ENCODE assay signal across 8 cellular contexts in genomic region chr7:99497771-99498545, GRCh38. TPM values are rescaled to one million over a fixed set of nuclear protein-coding genes. Genes with fewer than 3 reads are reported as not detected.
A peak's percentile ranks its signal among the peaks of the same experiment; 100 is the strongest.
DNase-seq lines count a peak whose midpoint lies in the region; ATAC-seq, FAIRE-seq and TF ChIP-seq lines count a peak whose summit lies in the region.

No MANE protein-coding gene starts in this region.

- peaks cover 20% of the 10 kb centered on the region for H4K20me1 ChIP-seq in K562 (replicated peaks; ENCODE audit: control insufficient read depth, insufficient read depth, low read length)

- H3K27me3 ChIP-seq in ACC112 (ENCODE audit: insufficient read depth, low read length) (no peaks in the 10 kb centered on the region), HUES64 (ENCODE audit: insufficient read depth, low read length) (no peaks in the 10 kb centered on the region), K562 (ENCODE audit: control insufficient read depth in 2 of 2, insufficient read depth in 2 of 2, low read length in 2 of 2) (no peaks in the 10 kb centered on the region), mononuclear cell (ENCODE audit: insufficient read depth, low read length) (no peaks in the 10 kb centered on the region)

- H2AFZ ChIP-seq in ACC112 (ENCODE audit: low read length, unreplicated experiment): no peak overlapping the region
- H2AFZ ChIP-seq in K562 (ENCODE audit: low read depth, low read length): no peak overlapping the region

- POLR2A ChIA-PET in K562 (lab: Yijun Ruan, JAX) (interaction anchor here (0.6 to 1.3 kb wide), 8 partner anchors 9 to 90 kb away, joined by 3 to 4 read pairs (median 3); partner anchors contain the start of genes ATP5MF, BUD31 and PDAP1), HEK293T (lab: Yijun Ruan, JAX) (interaction anchor here (0.9 kb wide), 1 partner anchor 118 kb away, joined by 3 read pairs; the partner anchor contains the start of gene ZSCAN25)

- ATAC-seq in K562 (no peak), HG03097 (IDR thresholded peaks at IDR 0.05; ENCODE audit: low FRiP score, unreplicated experiment) (no peak)

- CTCF ChIA-PET in K562 (lab: Yijun Ruan, JAX; ENCODE audit: low intra/inter-chr PET ratio) (no interaction called here), HEK293T (lab: Yijun Ruan, JAX) (interaction anchor here (0.7 kb wide), 1 partner anchor 148 kb away, joined by 3 read pairs; no protein-coding TSS in a partner anchor)

- H3K27ac ChIP-seq in ACC112 (ENCODE audit: low read depth, low read length) (no peak overlapping the region), HUES64 (ENCODE audit: low read depth, low read length) (no peak overlapping the region), K562 (ENCODE audit: extremely low read depth, low read depth, low read length) (peak overlapping the region; percentile 52; the same call in 2 of the 3 replicates)

- H3K4me2 ChIP-seq in K562 (ENCODE audit: insufficient read depth, low read length): peak overlapping the region; percentile 93

- H3K4me3 ChIP-seq in ACC112 (ENCODE audit: low read depth, low read length) (peak overlapping the region; percentile 99), HUES64 (ENCODE audit: low read length) (peak overlapping the region; percentile 84), K562 (peak overlapping the region; percentile 97), mononuclear cell (ENCODE audit: low read length) (peak overlapping the region; percentile 98)

- no peak for DNase-seq in K562 (ENCODE audit: extremely low read depth in 1 of 4, low spot score in 3 of 4)
- no peak for DNase-seq in GDM1 (lab: John Stamatoyannopoulos, UW)
- no peak for DNase-seq in HEK293T (ENCODE audit: extremely low spot score)
- DNase-seq in stimulated activated CD4-positive, alpha-beta T cell treated with anti-CD3 and anti-CD28 coated beads, Interleukin-4, amount 100 ng/mL, for 4 hours: no peak

- peaks cover 3% of the 10 kb centered on the region for H3K9me1 ChIP-seq in K562 (ENCODE audit: control insufficient read depth, insufficient read depth, low read length)

- no TSS peak for BruUV-seq in K562 (replicated peaks; lab: Mats Ljungman, UMichigan)

- no peak for TF ChIP-seq RAD21 in K562 (CRISPR knock-in tag; conservative IDR thresholded peaks at IDR 0.05 in 1 of 2, IDR thresholded peaks at IDR 0.05 in 1 of 2)

- no peak for TF ChIP-seq POLR2A in K562 (conservative IDR thresholded peaks at IDR 0.05)

- no peak for FAIRE-seq in K562 (lab: Jason Lieb, UNC)

- WGBS in HUES64: 93% methylated on average over 4 of the region's 6 CpGs
- WGBS in K562 (ENCODE audit: insufficient coverage, low coverage, missing lambda C conversion rate): 11% methylated on average over 6 of the region's 6 CpGs

- in situ Hi-C loops in K562 (cut with MboI): no loop called here

- TF ChIP-seq EP300 in K562 (IDR thresholded peaks at IDR 0.05; ENCODE audit: low read length): no peak

- H3K79me2 ChIP-seq in ACC112 (ENCODE audit: control insufficient read depth, insufficient read depth, low read length, unreplicated experiment) (peaks cover 48% of the 10 kb centered on the region), K562 (ENCODE audit: control insufficient read depth, insufficient read depth, low read length) (peaks cover 54% of the 10 kb centered on the region)

- H3K36me3 ChIP-seq in ACC112 (ENCODE audit: insufficient read depth, low read length): peaks cover 54% of the 10 kb centered on the region
- peaks cover 32% of the 10 kb centered on the region for H3K36me3 ChIP-seq in HUES64 (ENCODE audit: insufficient read depth, low read length)
- H3K36me3 ChIP-seq in K562 (ENCODE audit: control insufficient read depth, insufficient read depth, low read length): peaks cover 58% of the 10 kb centered on the region

- TF ChIP-seq CTCF in K562 (IDR thresholded peaks at IDR 0.05 in 2 of 3, conservative IDR thresholded peaks at IDR 0.05 in 1 of 3; ENCODE audit: insufficient read depth in 2 of 3, low read depth in 1 of 3, low read length in 3 of 3): no peak

- H3K4me1 ChIP-seq in ACC112 (ENCODE audit: control insufficient read depth, insufficient read depth, low read length, unreplicated experiment) (peaks cover 11% of the 10 kb centered on the region), HUES64 (ENCODE audit: insufficient read depth, low read length) (peaks cover 8% of the 10 kb centered on the region; the same call in 1 of the 2 replicates), K562 (replicated peaks in 1 of 2; ENCODE audit: control insufficient read depth in 2 of 2, insufficient read depth in 2 of 2, low read length in 2 of 2) (peaks cover 5 to 20% of the 10 kb centered on the region in 2 experiments; a peak in 3 of 5 replicates), mononuclear cell (ENCODE audit: insufficient read depth, low read length) (peaks cover 32% of the 10 kb centered on the region)

- no peak overlapping the region for H3K9ac ChIP-seq in HUES64 (ENCODE audit: low read depth, low read length)
- peak overlapping the region; percentile 84 to 99; a peak in 3 of 4 replicates for H3K9ac ChIP-seq in K562 (ENCODE audit: insufficient read depth in 1 of 2, low read depth in 2 of 2, low read length in 2 of 2)

- peaks cover 14% of the 10 kb centered on the region for H3K9me3 ChIP-seq in HUES64 (ENCODE audit: insufficient read depth, low read depth, low read length)
- H3K9me3 ChIP-seq in K562 (replicated peaks; ENCODE audit: control insufficient read depth, insufficient read depth, low read depth, low read length): peaks cover 22% of the 10 kb centered on the region
- peaks cover 11% of the 10 kb centered on the region for H3K9me3 ChIP-seq in mononuclear cell (ENCODE audit: low read depth, low read length)

- intact Hi-C loops in K562 (cut with micrococcal nuclease): no loop called here

RNA-seq across cellular contexts. Expression of gene ZNF394, which starts 2.1 kb away (rescaled TPM):
- polyA plus RNA-seq in HUES64 (2013, experiment 1 of 2): 13.0 TPM
- 13.3 TPM for polyA plus RNA-seq in HUES64 (2013, experiment 2 of 2)
- 106 and 122 TPM in 2 replicates for total RNA-seq in K562 (2011; cell fraction: chromatin; rRNA removed; ENCODE audit: low replicate concordance)
- 76.9 and 77.9 TPM in 2 replicates for total RNA-seq in K562 (2011; cell fraction: nucleolus; rRNA removed)
- total RNA-seq in K562 (2011; cell fraction: nucleoplasm; rRNA removed): 80.1 and 95.3 TPM in 2 replicates
- total RNA-seq in K562 (2014; rRNA removed) (24.2 and 25.6 TPM in 2 replicates), K562 (2014; rRNA removed; fragmentation: Illumina TruSeq; extraction: Trizol) (31.4 and 32.2 TPM in 2 replicates), K562 (2015; rRNA removed; fragmentation: Illumina TruSeq; extraction: Trizol) (28.1 and 28.9 TPM in 2 replicates), K562 (2021) (25.5 and 27.8 TPM in 2 replicates), mononuclear cell (198 TPM)
- polyA plus RNA-seq in K562 (2011; rRNA removed) (11.7 and 17.7 TPM in 2 replicates), K562 (2014; fragmentation: Illumina TruSeq; extraction: Trizol) (23.7 and 25.5 TPM in 2 replicates), K562 (2014; fragmentation: Nextera tagmentation; extraction: Ambion mirVana) (1 to 10 TPM; 2.9 to 4.0 TPM), K562 (2014; rRNA removed) (20.2 and 23.5 TPM in 2 replicates)
- 12.6 and 14.8 TPM in 2 replicates for polyA plus RNA-seq in K562 (2011; cell fraction: cytosol; rRNA removed)
- 14.0 and 14.8 TPM in 2 replicates for polyA plus RNA-seq in K562 (2011; cell fraction: nucleus; rRNA removed)
- 19.1 and 20.0 TPM in 2 replicates for polyA plus RNA-seq in K562 (2012)
- polyA minus RNA-seq in K562 (2011; rRNA and poly(A)+ RNA removed): 29.6 and 33.5 TPM in 2 replicates
- 12.2 and 22.6 TPM in 2 replicates for polyA minus RNA-seq in K562 (2011; cell fraction: cytosol; rRNA and poly(A)+ RNA removed)
- polyA minus RNA-seq in K562 (2011; cell fraction: nucleus; rRNA and poly(A)+ RNA removed): 14.9 and 16.7 TPM in 2 replicates

RNA-seq across cellular contexts. Expression of gene ZKSCAN5, which starts 6.5 kb away (rescaled TPM):
- 12.6 TPM for polyA plus RNA-seq in HUES64 (2013, experiment 1 of 2)
- polyA plus RNA-seq in HUES64 (2013, experiment 2 of 2): 13.8 TPM
- total RNA-seq in K562 (2011; cell fraction: chromatin; rRNA removed; ENCODE audit: low replicate concordance): 35.9 and 48.1 TPM in 2 replicates
- total RNA-seq in K562 (2011; cell fraction: nucleolus; rRNA removed): 26.8 TPM in 2 replicates
- total RNA-seq in K562 (2011; cell fraction: nucleoplasm; rRNA removed): 28.6 and 31.7 TPM in 2 replicates
- total RNA-seq in K562 (2014; rRNA removed) (14.4 and 15.4 TPM in 2 replicates), K562 (2014; rRNA removed; fragmentation: Illumina TruSeq; extraction: Trizol) (18.8 and 19.0 TPM in 2 replicates), K562 (2015; rRNA removed; fragmentation: Illumina TruSeq; extraction: Trizol) (17.5 and 17.9 TPM in 2 replicates), K562 (2021) (14.3 and 15.4 TPM in 2 replicates), mononuclear cell (6.3 TPM)
- polyA plus RNA-seq in K562 (2011; rRNA removed) (10.9 and 15.0 TPM in 2 replicates), K562 (2014; fragmentation: Illumina TruSeq; extraction: Trizol) (14.4 and 15.7 TPM in 2 replicates), K562 (2014; fragmentation: Nextera tagmentation; extraction: Ambion mirVana) (1 to 10 TPM; 4.2 to 8.8 TPM), K562 (2014; rRNA removed) (9.5 and 10.3 TPM in 2 replicates)
- polyA plus RNA-seq in K562 (2011; cell fraction: cytosol; rRNA removed): 5.8 and 6.9 TPM in 2 replicates
- 9.0 and 10.9 TPM in 2 replicates for polyA plus RNA-seq in K562 (2011; cell fraction: nucleus; rRNA removed)
- polyA plus RNA-seq in K562 (2012): 10.0 and 11.0 TPM in 2 replicates
- 31.5 and 37.9 TPM in 2 replicates for polyA minus RNA-seq in K562 (2011; rRNA and poly(A)+ RNA removed)
- polyA minus RNA-seq in K562 (2011; cell fraction: cytosol; rRNA and poly(A)+ RNA removed): 12.6 and 15.7 TPM in 2 replicates
- 8.8 and 13.1 TPM in 2 replicates for polyA minus RNA-seq in K562 (2011; cell fraction: nucleus; rRNA and poly(A)+ RNA removed)

RNA-seq across cellular contexts. Expression of gene ZNF789, which starts 25.3 kb away (rescaled TPM):
- 7.8 TPM for polyA plus RNA-seq in HUES64 (2013, experiment 1 of 2)
- polyA plus RNA-seq in HUES64 (2013, experiment 2 of 2): 7.4 TPM
- total RNA-seq in K562 (2011; cell fraction: chromatin; rRNA removed; ENCODE audit: low replicate concordance): 137 and 181 TPM in 2 replicates
- total RNA-seq in K562 (2011; cell fraction: nucleolus; rRNA removed): 98.2 and 99.9 TPM in 2 replicates
- 161 and 237 TPM in 2 replicates for total RNA-seq in K562 (2011; cell fraction: nucleoplasm; rRNA removed)
- total RNA-seq in K562 (2014; rRNA removed): 16.4 and 19.6 TPM in 2 replicates
- total RNA-seq in K562 (2014; rRNA removed; fragmentation: Illumina TruSeq; extraction: Trizol): 30.7 and 32.3 TPM in 2 replicates
- total RNA-seq in K562 (2015; rRNA removed; fragmentation: Illumina TruSeq; extraction: Trizol): 23.0 and 24.8 TPM in 2 replicates
- total RNA-seq in K562 (2021): 22.1 and 22.8 TPM in 2 replicates
- 46.2 and 57.0 TPM in 2 replicates for polyA plus RNA-seq in K562 (2011; rRNA removed)
- 15.9 and 26.5 TPM in 2 replicates for polyA plus RNA-seq in K562 (2011; cell fraction: cytosol; rRNA removed)
- 75.3 and 93.3 TPM in 2 replicates for polyA plus RNA-seq in K562 (2011; cell fraction: nucleus; rRNA removed)
- 17.2 and 38.0 TPM in 2 replicates for polyA plus RNA-seq in K562 (2012)
- 28.1 and 29.1 TPM in 2 replicates for polyA plus RNA-seq in K562 (2014; fragmentation: Illumina TruSeq; extraction: Trizol)
- polyA plus RNA-seq in K562 (2014; fragmentation: Nextera tagmentation; extraction: Ambion mirVana): 1 to 10 TPM; 6.1 to 7.4 TPM
- 34.8 and 40.2 TPM in 2 replicates for polyA plus RNA-seq in K562 (2014; rRNA removed)
- polyA minus RNA-seq in K562 (2011; rRNA and poly(A)+ RNA removed): 21.5 and 27.8 TPM in 2 replicates
- 13.0 and 13.5 TPM in 2 replicates for polyA minus RNA-seq in K562 (2011; cell fraction: cytosol; rRNA and poly(A)+ RNA removed)
- polyA minus RNA-seq in K562 (2011; cell fraction: nucleus; rRNA and poly(A)+ RNA removed): 25.7 and 27.0 TPM in 2 replicates
- total RNA-seq in mononuclear cell: 6.1 TPM

RNA-seq across cellular contexts. Expression of gene ATP5MF, which starts 32.0 kb away (rescaled TPM):
- polyA plus RNA-seq in HUES64 (2013, experiment 1 of 2): 509 TPM
- polyA plus RNA-seq in HUES64 (2013, experiment 2 of 2): 519 TPM
- 199 and 200 TPM in 2 replicates for total RNA-seq in K562 (2011; cell fraction: chromatin; rRNA removed; ENCODE audit: low replicate concordance)
- 227 and 265 TPM in 2 replicates for total RNA-seq in K562 (2011; cell fraction: nucleolus; rRNA removed)
- total RNA-seq in K562 (2011; cell fraction: nucleoplasm; rRNA removed): 307 and 337 TPM in 2 replicates
- 1,647 and 1,953 TPM in 2 replicates for total RNA-seq in K562 (2014; rRNA removed)
- 2,182 and 2,228 TPM in 2 replicates for total RNA-seq in K562 (2014; rRNA removed; fragmentation: Illumina TruSeq; extraction: Trizol)
- 2,335 and 2,592 TPM in 2 replicates for total RNA-seq in K562 (2015; rRNA removed; fragmentation: Illumina TruSeq; extraction: Trizol)
- total RNA-seq in K562 (2021): 949 and 959 TPM in 2 replicates
- 1,154 and 1,475 TPM in 2 replicates for polyA plus RNA-seq in K562 (2011; rRNA removed)
- 4,298 and 5,093 TPM in 2 replicates for polyA plus RNA-seq in K562 (2011; cell fraction: cytosol; rRNA removed)
- polyA plus RNA-seq in K562 (2011; cell fraction: nucleus; rRNA removed): 459 and 582 TPM in 2 replicates
- polyA plus RNA-seq in K562 (2012): 1,640 and 4,263 TPM in 2 replicates
- 2,809 and 3,010 TPM in 2 replicates for polyA plus RNA-seq in K562 (2014; fragmentation: Illumina TruSeq; extraction: Trizol)
- polyA plus RNA-seq in K562 (2014; fragmentation: Nextera tagmentation; extraction: Ambion mirVana): 1,000 to 10,000 TPM; 4,986 to 5,374 TPM
- 2,215 and 2,237 TPM in 2 replicates for polyA plus RNA-seq in K562 (2014; rRNA removed)
- polyA minus RNA-seq in K562 (2011; rRNA and poly(A)+ RNA removed): 447 and 659 TPM in 2 replicates
- 332 and 417 TPM in 2 replicates for polyA minus RNA-seq in K562 (2011; cell fraction: cytosol; rRNA and poly(A)+ RNA removed)
- polyA minus RNA-seq in K562 (2011; cell fraction: nucleus; rRNA and poly(A)+ RNA removed): 50.5 and 91.3 TPM in 2 replicates
- 130 TPM for total RNA-seq in mononuclear cell

RNA-seq across cellular contexts. Expression of gene FAM200A, which starts 54.0 kb away (rescaled TPM):
- polyA plus RNA-seq in HUES64 (2013, experiment 1 of 2): 8.4 TPM
- polyA plus RNA-seq in HUES64 (2013, experiment 2 of 2): 10.3 TPM
- total RNA-seq in K562 (2011; cell fraction: chromatin; rRNA removed; ENCODE audit: low replicate concordance): 6.9 and 16.6 TPM in 2 replicates
- total RNA-seq in K562 (2011; cell fraction: nucleolus; rRNA removed): 7.0 and 9.2 TPM in 2 replicates
- 5.3 and 6.7 TPM in 2 replicates for total RNA-seq in K562 (2011; cell fraction: nucleoplasm; rRNA removed)
- total RNA-seq in K562 (2014; rRNA removed) (6.3 and 6.4 TPM in 2 replicates), K562 (2014; rRNA removed; fragmentation: Illumina TruSeq; extraction: Trizol) (8.3 and 10.2 TPM in 2 replicates), K562 (2015; rRNA removed; fragmentation: Illumina TruSeq; extraction: Trizol) (9.4 and 10.0 TPM in 2 replicates), K562 (2021) (6.3 and 7.0 TPM in 2 replicates), mononuclear cell (1.0 TPM)
- polyA plus RNA-seq in K562 (2011; rRNA removed) (6.8 and 11.2 TPM in 2 replicates), K562 (2014; fragmentation: Illumina TruSeq; extraction: Trizol) (10.3 and 11.3 TPM in 2 replicates), K562 (2014; fragmentation: Nextera tagmentation; extraction: Ambion mirVana) (1 to 10 TPM; 3.3 to 4.3 TPM), K562 (2014; rRNA removed) (7.9 and 9.0 TPM in 2 replicates)
- polyA plus RNA-seq in K562 (2011; cell fraction: cytosol; rRNA removed): 3.9 and 4.3 TPM in 2 replicates
- polyA plus RNA-seq in K562 (2011; cell fraction: nucleus; rRNA removed): 2.0 and 2.3 TPM in 2 replicates
- 5.5 and 5.8 TPM in 2 replicates for polyA plus RNA-seq in K562 (2012)
- polyA minus RNA-seq in K562 (2011; rRNA and poly(A)+ RNA removed): 7.5 and 8.0 TPM in 2 replicates
- polyA minus RNA-seq in K562 (2011; cell fraction: cytosol; rRNA and poly(A)+ RNA removed): 3.4 and 4.9 TPM in 2 replicates
- 5.3 and 6.8 TPM in 2 replicates for polyA minus RNA-seq in K562 (2011; cell fraction: nucleus; rRNA and poly(A)+ RNA removed)
